36 cellular contexts compared by ENCODE assay signal in the genomic region with DNA sequence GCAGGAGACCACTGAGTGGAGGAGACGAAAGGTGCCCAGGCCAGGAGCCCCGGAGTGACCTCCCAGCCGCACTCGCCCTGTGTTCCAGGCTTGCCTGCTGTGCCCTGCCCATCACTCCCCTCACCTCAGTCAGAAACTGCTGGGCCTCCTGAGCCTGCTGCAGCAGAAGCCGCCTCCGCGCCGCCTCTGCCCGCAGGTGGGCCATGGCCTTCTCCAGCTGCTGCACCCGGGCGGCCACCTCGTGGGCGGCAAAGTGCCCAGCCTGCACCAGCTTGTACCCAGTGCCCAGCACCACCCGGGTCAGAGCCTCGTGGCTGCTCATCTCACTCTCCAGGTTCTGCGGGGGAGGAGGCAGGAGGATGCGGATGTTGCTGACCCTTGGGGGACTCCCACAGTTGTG.
"Had no signal": no experiment of that assay in that cellular context is flagged by ENCODE, and none has a peak within 500 bp of the region (broad histone marks: within the 10 kb centered on the region; RNA-seq: fewer than 3 reads in every experiment).

No MANE protein-coding gene starts in this region.

- H3K36me3 Mint-ChIP-seq: activated CD8-positive, alpha-beta memory T cell treated with anti-CD3 and anti-CD28 coated beads, Interleukin-2, amount 10 ng/mL, durations not matched to agents 7 days and 5 days; activated naive CD4-positive, alpha-beta T cell treated with anti-CD3 and anti-CD28 coated beads, Interleukin-2, amount 10 ng/mL, durations not matched to agents 7 days and 5 days; activated naive CD4-positive, alpha-beta T cell treated with anti-CD3 and anti-CD28 coated beads, Interleukin-2, amount 50 U/mL, for 24 hours; activated naive CD8-positive, alpha-beta T cell; activated naive CD8-positive, alpha-beta T cell treated with anti-CD3 and anti-CD28 coated beads, Interleukin-2, amount 10 ng/mL, durations not matched to agents 7 days and 5 days; brain had no signal

- H3K4me1 ChIP-seq: ascending aorta had no signal

- H3K4me3 Mint-ChIP-seq: activated B cell treated with CpG ODN at 0.5 μM for 24 hours; activated CD4-positive, alpha-beta memory T cell treated with anti-CD3 and anti-CD28 coated beads, Interleukin-2, amount 10 ng/mL, durations not matched to agents 7 days and 5 days; activated CD4-positive, alpha-beta T cell treated with anti-CD3 and anti-CD28 coated beads for 36 hours; activated CD4-positive, alpha-beta T cell treated with anti-CD3 and anti-CD28 coated beads, Interleukin-2, amount 10 ng/mL, durations not matched to agents 7 days and 5 days; activated CD8-positive, alpha-beta memory T cell treated with anti-CD3 and anti-CD28 coated beads, Interleukin-2, amount 10 ng/mL, durations not matched to agents 7 days and 5 days; activated CD8-positive, alpha-beta T cell treated with anti-CD3 and anti-CD28 coated beads, Interleukin-2, amount 10 ng/mL, durations not matched to agents 7 days and 5 days; activated naive CD4-positive, alpha-beta T cell treated with anti-CD3 and anti-CD28 coated beads, Interleukin-2, amount 10 ng/mL, durations not matched to agents 7 days and 5 days; activated naive CD4-positive, alpha-beta T cell treated with anti-CD3 and anti-CD28 coated beads, Interleukin-2, amount 50 U/mL, for 24 hours; activated naive CD8-positive, alpha-beta T cell; activated naive CD8-positive, alpha-beta T cell treated with anti-CD3 and anti-CD28 coated beads, Interleukin-2, amount 10 ng/mL, durations not matched to agents 7 days and 5 days; activated naive CD8-positive, alpha-beta T cell treated with anti-CD3 and anti-CD28 coated beads, Interleukin-2, amount 50 U/mL, for 24 hours; activated T-cell treated with anti-CD3 and anti-CD28 coated beads, Interleukin-2, amount 50 U/mL, for 24 hours; brain; central memory CD8-positive, alpha-beta T cell; T-helper 1 cell treated with Interleukin-12 subunit alpha and Interleukin-12 subunit beta and Interleukin-4 antibody, amounts not matched to agents 30 μg/mL and 1 μg/mL, for 36 hours; T-helper 2 cell treated with Interferon-gamma antibody and Interleukin-4, amounts not matched to agents 5 μg/mL and 100 μg/mL, for 36 hours had no signal

- H3K27me3 Mint-ChIP-seq: activated B cell treated with CpG ODN at 0.5 μM for 24 hours; activated CD4-positive, alpha-beta memory T cell treated with anti-CD3 and anti-CD28 coated beads, Interleukin-2, amount 10 ng/mL, durations not matched to agents 7 days and 5 days; activated CD4-positive, alpha-beta T cell treated with anti-CD3 and anti-CD28 coated beads for 36 hours; activated CD4-positive, alpha-beta T cell treated with anti-CD3 and anti-CD28 coated beads, Interleukin-2, amount 10 ng/mL, durations not matched to agents 7 days and 5 days; activated CD8-positive, alpha-beta memory T cell treated with anti-CD3 and anti-CD28 coated beads, Interleukin-2, amount 10 ng/mL, durations not matched to agents 7 days and 5 days; activated naive CD4-positive, alpha-beta T cell treated with anti-CD3 and anti-CD28 coated beads, Interleukin-2, amount 50 U/mL, for 24 hours; activated naive CD8-positive, alpha-beta T cell; activated naive CD8-positive, alpha-beta T cell treated with anti-CD3 and anti-CD28 coated beads, Interleukin-2, amount 10 ng/mL, durations not matched to agents 7 days and 5 days; activated naive CD8-positive, alpha-beta T cell treated with anti-CD3 and anti-CD28 coated beads, Interleukin-2, amount 50 U/mL, for 24 hours; activated T-cell treated with anti-CD3 and anti-CD28 coated beads, Interleukin-2, amount 50 U/mL, for 24 hours; brain; central memory CD8-positive, alpha-beta T cell had no signal

- H3K9me3 Mint-ChIP-seq: activated B cell treated with CpG ODN at 0.5 μM for 24 hours; activated CD4-positive, alpha-beta memory T cell treated with anti-CD3 and anti-CD28 coated beads, Interleukin-2, amount 10 ng/mL, durations not matched to agents 7 days and 5 days; activated CD4-positive, alpha-beta T cell treated with anti-CD3 and anti-CD28 coated beads, Interleukin-2, amount 10 ng/mL, durations not matched to agents 7 days and 5 days; activated naive CD4-positive, alpha-beta T cell treated with anti-CD3 and anti-CD28 coated beads, Interleukin-2, amount 10 ng/mL, durations not matched to agents 7 days and 5 days; activated naive CD4-positive, alpha-beta T cell treated with anti-CD3 and anti-CD28 coated beads, Interleukin-2, amount 50 U/mL, for 24 hours; activated naive CD8-positive, alpha-beta T cell treated with anti-CD3 and anti-CD28 coated beads, Interleukin-2, amount 10 ng/mL, durations not matched to agents 7 days and 5 days; activated naive CD8-positive, alpha-beta T cell treated with anti-CD3 and anti-CD28 coated beads, Interleukin-2, amount 50 U/mL, for 24 hours; activated T-cell treated with anti-CD3 and anti-CD28 coated beads, Interleukin-2, amount 50 U/mL, for 24 hours; activated T-helper 2 cell treated with anti-CD3 and anti-CD28 coated beads, Interferon-gamma antibody, Interleukin-2, Interleukin-4, amounts not matched to agents 10 μg/mL and 5 μg/mL and 100 μg/mL, durations not matched to agents 14 hours and 24 hours and 36 hours; brain; central memory CD8-positive, alpha-beta T cell; T-helper 1 cell treated with Interleukin-12 subunit alpha and Interleukin-12 subunit beta and Interleukin-4 antibody, amounts not matched to agents 30 μg/mL and 1 μg/mL, for 36 hours; T-helper 2 cell treated with Interferon-gamma antibody and Interleukin-4, amounts not matched to agents 5 μg/mL and 100 μg/mL, for 36 hours had no signal

- H3K4me1 Mint-ChIP-seq: activated B cell treated with CpG ODN at 0.5 μM for 24 hours had no signal

- H3K27ac Mint-ChIP-seq: activated B cell treated with CpG ODN at 0.5 μM for 24 hours; activated CD4-positive, alpha-beta memory T cell treated with anti-CD3 and anti-CD28 coated beads, Interleukin-2, amount 10 ng/mL, durations not matched to agents 7 days and 5 days; activated CD4-positive, alpha-beta T cell treated with anti-CD3 and anti-CD28 coated beads for 36 hours; activated CD4-positive, alpha-beta T cell treated with anti-CD3 and anti-CD28 coated beads, Interleukin-2, amount 10 ng/mL, durations not matched to agents 7 days and 5 days; activated CD8-positive, alpha-beta memory T cell treated with anti-CD3 and anti-CD28 coated beads, Interleukin-2, amount 10 ng/mL, durations not matched to agents 7 days and 5 days; activated CD8-positive, alpha-beta T cell treated with anti-CD3 and anti-CD28 coated beads, Interleukin-2, amount 10 ng/mL, durations not matched to agents 7 days and 5 days; activated naive CD4-positive, alpha-beta T cell treated with anti-CD3 and anti-CD28 coated beads, Interleukin-2, amount 10 ng/mL, durations not matched to agents 7 days and 5 days; activated naive CD4-positive, alpha-beta T cell treated with anti-CD3 and anti-CD28 coated beads, Interleukin-2, amount 50 U/mL, for 24 hours; activated naive CD8-positive, alpha-beta T cell; activated naive CD8-positive, alpha-beta T cell treated with anti-CD3 and anti-CD28 coated beads, Interleukin-2, amount 10 ng/mL, durations not matched to agents 7 days and 5 days; activated naive CD8-positive, alpha-beta T cell treated with anti-CD3 and anti-CD28 coated beads, Interleukin-2, amount 50 U/mL, for 24 hours; activated T-cell treated with anti-CD3 and anti-CD28 coated beads, Interleukin-2, amount 50 U/mL, for 24 hours; activated T-helper 2 cell treated with anti-CD3 and anti-CD28 coated beads, Interferon-gamma antibody, Interleukin-2, Interleukin-4, amounts not matched to agents 10 μg/mL and 5 μg/mL and 100 μg/mL, durations not matched to agents 14 hours and 24 hours and 36 hours; T-helper 1 cell treated with Interleukin-12 subunit alpha and Interleukin-12 subunit beta and Interleukin-4 antibody, amounts not matched to agents 30 μg/mL and 1 μg/mL, for 36 hours; T-helper 2 cell treated with Interferon-gamma antibody and Interleukin-4, amounts not matched to agents 5 μg/mL and 100 μg/mL, for 36 hours had no signal

- H3K36me3 ChIP-seq: ascending aorta, cardiac muscle cell had no signal

- H3K9me3 ChIP-seq: ascending aorta had no signal

- DNase-seq: activated B cell treated with CpG ODN at 0.5 μM for 24 hours; activated CD4-positive, alpha-beta memory T cell treated with anti-CD3 and anti-CD28 coated beads, Interleukin-2, amount 10 ng/mL, durations not matched to agents 7 days and 5 days; activated CD4-positive, alpha-beta T cell treated with anti-CD3 and anti-CD28 coated beads for 1 hour; activated CD4-positive, alpha-beta T cell treated with anti-CD3 and anti-CD28 coated beads for 36 hours; activated CD4-positive, alpha-beta T cell treated with anti-CD3 and anti-CD28 coated beads for 48 hours; activated CD4-positive, alpha-beta T cell treated with anti-CD3 and anti-CD28 coated beads, Interleukin-2, amount 10 ng/mL, durations not matched to agents 7 days and 5 days; activated CD4-positive, alpha-beta T cell treated with anti-CD3 and anti-CD28 coated beads, Interleukin-2, amount 50 U/mL, for 48 hours; activated CD8-positive, alpha-beta memory T cell treated with anti-CD3 and anti-CD28 coated beads for 24 hours; activated CD8-positive, alpha-beta memory T cell treated with anti-CD3 and anti-CD28 coated beads, Interleukin-2, amount 10 ng/mL, durations not matched to agents 7 days and 5 days; activated CD8-positive, alpha-beta memory T cell treated with anti-CD3 and anti-CD28 coated beads, Interleukin-2, amount 50 U/mL, for 48 hours; activated CD8-positive, alpha-beta T cell treated with anti-CD3 and anti-CD28 coated beads, Interleukin-2, amount 10 ng/mL, durations not matched to agents 7 days and 5 days; activated effector memory CD4-positive, alpha-beta T cell treated with Interleukin-2 at 50 U/mL for 16 hours; activated gamma-delta T cell; activated naive CD4-positive, alpha-beta T cell treated with anti-CD3 and anti-CD28 coated beads, Interleukin-2, amount 10 ng/mL, durations not matched to agents 7 days and 5 days; activated naive CD4-positive, alpha-beta T cell treated with Interleukin-2 at 50 U/mL for 16 hours; activated naive CD8-positive, alpha-beta T cell treated with anti-CD3 and anti-CD28 coated beads, Interleukin-2, amount 10 ng/mL, durations not matched to agents 7 days and 5 days; activated naive CD8-positive, alpha-beta T cell treated with anti-CD3 and anti-CD28 coated beads, Interleukin-2, amount 50 U/mL, for 24 hours; activated T-cell treated with anti-CD3 and anti-CD28 coated beads, Interleukin-2, amount 50 U/mL, for 24 hours; activated T-cell treated with anti-CD3 and anti-CD28 coated beads, Interleukin-2, amount 50 U/mL, for 48 hours; amygdala; anterior cingulate cortex; cerebellar nuclear complex; T-helper 1 cell; T-helper 2 cell; T-helper 9 cell had no signal

- ATAC-seq: activated CD4-positive, alpha-beta T cell treated with anti-CD3 and anti-CD28 coated beads for 36 hours; activated CD4-positive, CD25-positive, alpha-beta regulatory T cell treated with anti-CD3 and anti-CD28 coated beads, Interleukin-2, amount 50 U/mL, for 24 hours; activated CD8-positive, alpha-beta memory T cell treated with anti-CD3 and anti-CD28 coated beads, Interleukin-2, amount 10 ng/mL, durations not matched to agents 7 days and 5 days; activated CD8-positive, alpha-beta T cell treated with anti-CD3 and anti-CD28 coated beads, Interleukin-2, amount 10 ng/mL, durations not matched to agents 7 days and 5 days; activated naive CD8-positive, alpha-beta T cell treated with anti-CD3 and anti-CD28 coated beads, Interleukin-2, amount 50 U/mL, for 24 hours had no signal

- H3K4me3 ChIP-seq: ascending aorta, cardiac muscle cell had no signal

- H3K27ac ChIP-seq: ascending aorta, cardiac muscle cell, VCaP had no signal
